13 cellular contexts compared by ENCODE assay signal in genomic region chr5:151221574-151221973, GRCh38. TPM values are rescaled to one million over a fixed set of nuclear protein-coding genes. Genes with fewer than 3 reads are reported as not detected.
A peak's percentile ranks its signal among the peaks of the same experiment; 100 is the strongest.
DNase-seq lines count a peak whose midpoint lies in the region; ATAC-seq, FAIRE-seq and TF ChIP-seq lines count a peak whose summit lies in the region.
"Had no signal": no experiment of that assay in that cellular context is flagged by ENCODE, and none has a peak within 500 bp of the region (broad histone marks: within the 10 kb centered on the region; RNA-seq: fewer than 3 reads in every experiment).

No MANE protein-coding gene starts in this region.

- no peaks in the 10 kb centered on the region for H3K27me3 Mint-ChIP-seq in natural killer cell (ENCODE audit: low read depth in 2 of 2)
- peaks cover 23% of the 10 kb centered on the region for H3K27me3 Mint-ChIP-seq in endodermal cell (ENCODE audit: insufficient read depth)

- RAD21 ChIA-PET in HCT116 (lab: Charles Lee; ENCODE audit: low non-redundant PET in 1 of 2, low total read pairs in 2 of 2, uncharacterized antibody in 2 of 2, unreplicated experiment in 2 of 2), result no interaction called here

- TF ChIP-seq CTCF in HCT116 (IDR thresholded peaks at IDR 0.05 in 2 of 3, conservative IDR thresholded peaks at IDR 0.05 in 1 of 3; ENCODE audit: borderline replicate concordance in 1 of 3, insufficient read depth in 1 of 3, low read depth in 2 of 3, low read length in 2 of 3), result no peak
- TF ChIP-seq CTCF in K562 (IDR thresholded peaks at IDR 0.05 in 2 of 3, conservative IDR thresholded peaks at IDR 0.05 in 1 of 3; ENCODE audit: insufficient read depth in 2 of 3, low read depth in 1 of 3, low read length in 3 of 3), result no peak
- TF ChIP-seq CTCF in natural killer cell (IDR thresholded peaks at IDR 0.05), result no peak
- TF ChIP-seq CTCF in endodermal cell (conservative IDR thresholded peaks at IDR 0.05), result no peak

- no peak for DNase-seq in HCT116 (ENCODE audit: low read depth, low spot score)
- peak in 1 of 4 experiments; percentile 40 for DNase-seq in K562 (ENCODE audit: extremely low read depth in 1 of 4, low spot score in 3 of 4)
- DNase-seq in natural killer cell, result no peak
- no peak for DNase-seq in stimulated activated CD4-positive, alpha-beta T cell treated with anti-CD3 and anti-CD28 coated beads, Interleukin-1b, Interleukin-23, amount 100 ng/mL, for 48 hours
- no peak for DNase-seq in DMS 273 (lab: John Stamatoyannopoulos, UW; ENCODE audit: unreplicated experiment)
- DNase-seq in endodermal cell, result no peak
- DNase-seq in posterior cingulate gyrus, result no peak
- DNase-seq: activated gamma-delta T cell, NCI-H1105, SK-N-SH had no signal

- H3K9me3 ChIP-seq in BLaER1 treated with 17β-estradiol and CSF1 and Interleukin-3, amounts not matched to agents 10 nM and 100 nM (replicated peaks in 1 of 11), result no peaks in the 10 kb centered on the region
- H3K9me3 ChIP-seq in HCT116 (ENCODE audit: control insufficient read depth in 1 of 2, insufficient read depth in 1 of 2, low read depth in 1 of 2, low read length in 2 of 2) (no peaks in the 10 kb centered on the region), K562 (replicated peaks; ENCODE audit: control insufficient read depth, insufficient read depth, low read depth, low read length) (no peaks in the 10 kb centered on the region), endodermal cell (ENCODE audit: control insufficient read depth, low read length) (no peaks in the 10 kb centered on the region)
- H3K9me3 ChIP-seq: SK-N-SH had no signal

- peaks cover 18 to 40% (median 24%) of the 10 kb centered on the region in 11 experiments; a peak in 17 of 22 replicates for H4K20me1 ChIP-seq in BLaER1 treated with 17β-estradiol and CSF1 and Interleukin-3, amounts not matched to agents 10 nM and 100 nM
- no peaks in the 10 kb centered on the region for H4K20me1 ChIP-seq in HCT116 (ENCODE audit: insufficient read depth)
- H4K20me1 ChIP-seq in K562 (replicated peaks; ENCODE audit: control insufficient read depth, insufficient read depth, low read length), result no peaks in the 10 kb centered on the region

- H3K27ac ChIP-seq in BLaER1 treated with 17β-estradiol and CSF1 and Interleukin-3, amounts not matched to agents 10 nM and 100 nM, result peak overlapping the region; percentile 66 to 95 (median 90); a peak in 21 of 22 replicates
- H3K27ac ChIP-seq in HCT116 (ENCODE audit: low read depth, low read length) (no peak overlapping the region), K562 (ENCODE audit: extremely low read depth, low read depth, low read length) (no peak overlapping the region), endodermal cell (ENCODE audit: low read depth, low read length) (no peak overlapping the region)

- H3K36me3 Mint-ChIP-seq in natural killer cell, result no peaks in the 10 kb centered on the region
- no peaks in the 10 kb centered on the region for H3K36me3 Mint-ChIP-seq in endodermal cell (ENCODE audit: low read depth)

- no peak for TF ChIP-seq EP300 in K562 (IDR thresholded peaks at IDR 0.05; ENCODE audit: low read length)

- H3K4me1 Mint-ChIP-seq in natural killer cell (peaks cover 76 to 80% of the 10 kb centered on the region in 2 donors), endodermal cell (peaks cover 4% of the 10 kb centered on the region)

- no peak for FAIRE-seq in K562 (lab: Jason Lieb, UNC)
- FAIRE-seq: D721Med had no signal

- H3K4me3 ChIP-seq in BLaER1 treated with 17β-estradiol and CSF1 and Interleukin-3, amounts not matched to agents 10 nM and 100 nM, result peak overlapping the region in 9 of 10 experiments; percentile 80 to 98 (median 92); a peak in 18 of 20 replicates
- H3K4me3 ChIP-seq in HCT116 (replicated peaks in 1 of 2; ENCODE audit: low read depth in 1 of 2, low read length in 2 of 2), result no peak overlapping the region
- H3K4me3 ChIP-seq in K562, result no peak overlapping the region
- H3K4me3 ChIP-seq in endodermal cell (ENCODE audit: low read length), result no peak overlapping the region

- H3K4me2 ChIP-seq in BLaER1 treated with 17β-estradiol and CSF1 and Interleukin-3, amounts not matched to agents 10 nM and 100 nM, result peak overlapping the region; percentile 86 to 99 (median 97)
- H3K4me2 ChIP-seq in HCT116 (ENCODE audit: low read length), result no peak overlapping the region
- peak overlapping the region; percentile 14; the same call in 1 of the 2 replicates for H3K4me2 ChIP-seq in K562 (ENCODE audit: insufficient read depth, low read length)
- H3K4me2 ChIP-seq: SK-N-SH had no signal

- TSS peak; percentile 18 for BruUV-seq in HCT116 (replicated peaks; lab: Mats Ljungman, UMichigan)
- BruUV-seq in K562 (replicated peaks; lab: Mats Ljungman, UMichigan), result no TSS peak

- intact Hi-C loops in HCT116 (cut with micrococcal nuclease), result no loop called here
- intact Hi-C loops in K562 (cut with micrococcal nuclease), result no loop called here
- intact Hi-C loops in natural killer cell (cut with micrococcal nuclease), result no loop called here
- intact Hi-C loops in posterior cingulate gyrus (cut with DNase I), result no loop called here

- 25% methylated on average over 3 of the region's 3 CpGs for WGBS in K562 (ENCODE audit: insufficient coverage, low coverage, missing lambda C conversion rate)
- WGBS in endodermal cell (ENCODE audit: insufficient coverage in 1 of 2, insufficient read length in 1 of 2), 2 experiments, result 94 to 97% methylated on average over 3 of the region's 3 CpGs

- H2AFZ ChIP-seq in HCT116 (ENCODE audit: low read depth, low read length, poor library complexity, severe bottlenecking) (no peak overlapping the region), K562 (ENCODE audit: low read depth, low read length) (no peak overlapping the region)
- H2AFZ ChIP-seq: parathyroid adenoma had no signal

- no peaks in the 10 kb centered on the region for H3K9me1 ChIP-seq in K562 (ENCODE audit: control insufficient read depth, insufficient read depth, low read length)

- peaks cover 0 to 50% (median 14%) of the 10 kb centered on the region in 11 experiments; a peak in 11 of 22 replicates for H3K36me3 ChIP-seq in BLaER1 treated with 17β-estradiol and CSF1 and Interleukin-3, amounts not matched to agents 10 nM and 100 nM
- H3K36me3 ChIP-seq in HCT116 (ENCODE audit: control insufficient read depth in 1 of 2, insufficient read depth in 2 of 2, low read length in 2 of 2) (no peaks in the 10 kb centered on the region), K562 (ENCODE audit: control insufficient read depth, insufficient read depth, low read length) (no peaks in the 10 kb centered on the region), endodermal cell (ENCODE audit: control insufficient read depth, insufficient read depth, low read length) (no peaks in the 10 kb centered on the region)

- H3K4me3 Mint-ChIP-seq in natural killer cell, result peak overlapping the region; percentile 87
- no peak overlapping the region for H3K4me3 Mint-ChIP-seq in endodermal cell

- H3K79me2 ChIP-seq in HCT116 (ENCODE audit: insufficient read depth, low read length) (no peaks in the 10 kb centered on the region), K562 (ENCODE audit: control insufficient read depth, insufficient read depth, low read length) (no peaks in the 10 kb centered on the region; the same call in 2 of the 3 replicates)

- no peaks in the 10 kb centered on the region for H3K27me3 ChIP-seq in BLaER1 treated with 17β-estradiol and CSF1 and Interleukin-3, amounts not matched to agents 10 nM and 100 nM
- H3K27me3 ChIP-seq in HCT116 (ENCODE audit: insufficient read depth, low read length) (no peaks in the 10 kb centered on the region), K562 (ENCODE audit: control insufficient read depth in 2 of 2, insufficient read depth in 2 of 2, low read length in 2 of 2) (no peaks in the 10 kb centered on the region), endodermal cell (ENCODE audit: control insufficient read depth, insufficient read depth, low read length, poor library complexity, severe bottlenecking) (peaks cover 21% of the 10 kb centered on the region)

- TF ChIP-seq RAD21 in HCT116 (IDR thresholded peaks at IDR 0.05; ENCODE audit: low read depth), result no peak
- TF ChIP-seq RAD21 in K562 (CRISPR knock-in tag; conservative IDR thresholded peaks at IDR 0.05 in 1 of 2, IDR thresholded peaks at IDR 0.05 in 1 of 2), result no peak

- H3K9me3 Mint-ChIP-seq in natural killer cell (no peaks in the 10 kb centered on the region), endodermal cell (no peaks in the 10 kb centered on the region)

- H3K27ac Mint-ChIP-seq in natural killer cell (peak overlapping the region; percentile 88 to 92), endodermal cell (no peak overlapping the region)

- ATAC-seq in HCT116 (no peak), K562 (no peak), natural killer cell (peak in 2 of 3 donors; percentile 30 to 40)

- POLR2A ChIA-PET in HCT116 (lab: Charles Lee), result interaction anchor here (1.3 kb wide), 1 partner anchor 31 kb away, joined by 3 read pairs; no protein-coding TSS in a partner anchor
- POLR2A ChIA-PET in K562 (lab: Yijun Ruan, JAX), result interaction anchor here (0.5 to 0.7 kb wide), 3 partner anchors 10 to 62 kb away, joined by 3 to 4 read pairs (median 3); no protein-coding TSS in a partner anchor

- H3K9ac ChIP-seq in BLaER1 treated with 17β-estradiol and CSF1 and Interleukin-3, amounts not matched to agents 10 nM and 100 nM, result peak overlapping the region; percentile 85 to 95 (median 92); a peak in 19 of 22 replicates
- H3K9ac ChIP-seq in HCT116 (ENCODE audit: low read length) (no peak overlapping the region), K562 (ENCODE audit: insufficient read depth in 1 of 2, low read depth in 2 of 2, low read length in 2 of 2) (no peak overlapping the region; a peak in 1 of 4 replicates), endodermal cell (ENCODE audit: extremely low read depth, low read length, poor library complexity, severe bottlenecking) (no peak overlapping the region)
- H3K9ac ChIP-seq: parathyroid adenoma, SK-N-SH had no signal

- in situ Hi-C loops in K562 (cut with MboI), result no loop called here

- CTCF ChIA-PET in HCT116 (lab: Charles Lee), result no interaction called here
- CTCF ChIA-PET in K562 (lab: Yijun Ruan, JAX; ENCODE audit: low intra/inter-chr PET ratio), result no interaction called here

- TF ChIP-seq POLR2A in HCT116 (IDR thresholded peaks at IDR 0.05; ENCODE audit: borderline replicate concordance, extremely low read depth, insufficient read depth, insufficient read length) (no peak), K562 (conservative IDR thresholded peaks at IDR 0.05) (no peak)

- H3K9me2 ChIP-seq in HCT116 (ENCODE audit: insufficient read depth), result no peaks in the 10 kb centered on the region
- H3K9me2 ChIP-seq: SK-N-SH had no signal

- H3K4me1 ChIP-seq in BLaER1 treated with 17β-estradiol and CSF1 and Interleukin-3, amounts not matched to agents 10 nM and 100 nM, result peaks cover 83 to 92% (median 85%) of the 10 kb centered on the region in 10 experiments
- peaks cover 8 to 23% of the 10 kb centered on the region in 2 experiments; a peak in 3 of 4 replicates for H3K4me1 ChIP-seq in HCT116 (ENCODE audit: control insufficient read depth in 1 of 2, insufficient read depth in 2 of 2, low read length in 2 of 2)
- peaks cover 19 to 24% of the 10 kb centered on the region in 2 experiments; a peak in 4 of 5 replicates for H3K4me1 ChIP-seq in K562 (replicated peaks in 1 of 2; ENCODE audit: control insufficient read depth in 2 of 2, insufficient read depth in 2 of 2, low read length in 2 of 2)
- no peaks in the 10 kb centered on the region for H3K4me1 ChIP-seq in endodermal cell (ENCODE audit: control insufficient read depth, insufficient read depth, low read length)

RNA-seq across cellular contexts. Expression of gene CCDC69, which starts 2.3 kb away (rescaled TPM):
- 4.3 TPM for total RNA-seq in HCT116 (2021; ENCODE audit: unreplicated experiment)
- polyA plus RNA-seq in HCT116 (2012), result 3.2 and 3.5 TPM in 2 replicates
- 4.2 and 7.7 TPM in 2 replicates for total RNA-seq in K562 (2011; cell fraction: chromatin; rRNA removed; ENCODE audit: low replicate concordance)
- total RNA-seq in K562 (2011; cell fraction: nucleolus; rRNA removed), result 3.7 and 3.8 TPM in 2 replicates
- total RNA-seq in K562 (2011; cell fraction: nucleoplasm; rRNA removed), result 5.5 and 8.5 TPM in 2 replicates
- total RNA-seq in K562 (2014; rRNA removed), result 8.0 and 10.7 TPM in 2 replicates
- total RNA-seq in K562 (2014; rRNA removed; fragmentation: Illumina TruSeq; extraction: Trizol), result 7.2 and 7.3 TPM in 2 replicates
- 10.4 and 10.6 TPM in 2 replicates for total RNA-seq in K562 (2015; rRNA removed; fragmentation: Illumina TruSeq; extraction: Trizol)
- 7.5 and 7.6 TPM in 2 replicates for total RNA-seq in K562 (2021)
- 11.5 and 12.2 TPM in 2 replicates for polyA plus RNA-seq in K562 (2011; rRNA removed)
- 8.8 and 11.5 TPM in 2 replicates for polyA plus RNA-seq in K562 (2011; cell fraction: cytosol; rRNA removed)
- polyA plus RNA-seq in K562 (2011; cell fraction: nucleus; rRNA removed), result 4.4 and 4.6 TPM in 2 replicates
- polyA plus RNA-seq in K562 (2012), result 10.4 and 12.9 TPM in 2 replicates
- 9.6 and 11.1 TPM in 2 replicates for polyA plus RNA-seq in K562 (2014; fragmentation: Illumina TruSeq; extraction: Trizol)
- 1 to 10 TPM in 1 of 2 experiments, under 1 TPM in 1; 0.65 to 1.5 TPM for polyA plus RNA-seq in K562 (2014; fragmentation: Nextera tagmentation; extraction: Ambion mirVana)
- polyA plus RNA-seq in K562 (2014; rRNA removed), result 6.6 and 7.2 TPM in 2 replicates
- 8.0 and 8.5 TPM in 2 replicates for polyA minus RNA-seq in K562 (2011; rRNA and poly(A)+ RNA removed)
- 3.7 and 3.9 TPM in 2 replicates for polyA minus RNA-seq in K562 (2011; cell fraction: cytosol; rRNA and poly(A)+ RNA removed)
- polyA minus RNA-seq in K562 (2011; cell fraction: nucleus; rRNA and poly(A)+ RNA removed), result 1.8 and 3.9 TPM in 2 replicates
- total RNA-seq in natural killer cell, result 100 to 1,000 TPM; 181 to 227 (median 204) TPM
- 1 to 10 TPM; 4.4 to 6.4 TPM for total RNA-seq in endodermal cell
- 2.5 TPM for polyA plus RNA-seq in endodermal cell (2013, experiment 1 of 2)
- polyA plus RNA-seq in endodermal cell (2013, experiment 2 of 2), result 1.8 TPM

RNA-seq across cellular contexts. Expression of gene GM2A, which starts 31.4 kb away (rescaled TPM):
- total RNA-seq in HCT116 (2021; ENCODE audit: unreplicated experiment), result 25.0 TPM
- 17.1 and 22.4 TPM in 2 replicates for polyA plus RNA-seq in HCT116 (2012)
- 6.6 and 8.0 TPM in 2 replicates for total RNA-seq in K562 (2011; cell fraction: chromatin; rRNA removed; ENCODE audit: low replicate concordance)
- 8.3 and 9.7 TPM in 2 replicates for total RNA-seq in K562 (2011; cell fraction: nucleolus; rRNA removed)
- 9.1 and 11.3 TPM in 2 replicates for total RNA-seq in K562 (2011; cell fraction: nucleoplasm; rRNA removed)
- total RNA-seq in K562 (2014; rRNA removed), result 9.9 and 12.4 TPM in 2 replicates
- total RNA-seq in K562 (2014; rRNA removed; fragmentation: Illumina TruSeq; extraction: Trizol), result 11.9 and 12.3 TPM in 2 replicates
- 34.0 and 36.0 TPM in 2 replicates for total RNA-seq in K562 (2015; rRNA removed; fragmentation: Illumina TruSeq; extraction: Trizol)
- total RNA-seq in K562 (2021), result 13.2 and 14.4 TPM in 2 replicates
- 5.8 and 9.1 TPM in 2 replicates for polyA plus RNA-seq in K562 (2011; rRNA removed)
- 5.6 and 8.0 TPM in 2 replicates for polyA plus RNA-seq in K562 (2011; cell fraction: cytosol; rRNA removed)
- polyA plus RNA-seq in K562 (2011; cell fraction: nucleus; rRNA removed), result 2.5 and 3.4 TPM in 2 replicates
- polyA plus RNA-seq in K562 (2012), result 18.5 and 29.7 TPM in 2 replicates
- 10.6 and 11.1 TPM in 2 replicates for polyA plus RNA-seq in K562 (2014; fragmentation: Illumina TruSeq; extraction: Trizol)
- 1 to 10 TPM; 7.1 to 10.0 TPM for polyA plus RNA-seq in K562 (2014; fragmentation: Nextera tagmentation; extraction: Ambion mirVana)
- 7.3 TPM in 2 replicates for polyA plus RNA-seq in K562 (2014; rRNA removed)
- polyA minus RNA-seq in K562 (2011; rRNA and poly(A)+ RNA removed), result 10.4 and 13.3 TPM in 2 replicates
- polyA minus RNA-seq in K562 (2011; cell fraction: cytosol; rRNA and poly(A)+ RNA removed), result 6.2 and 9.7 TPM in 2 replicates
- 1.2 and 3.4 TPM in 2 replicates for polyA minus RNA-seq in K562 (2011; cell fraction: nucleus; rRNA and poly(A)+ RNA removed)
- total RNA-seq in natural killer cell, result 10 to 100 TPM in 2 of 3 donors, 1 to 10 TPM in 1; 9.6 to 15.9 (median 15.6) TPM
- total RNA-seq in endodermal cell, result 10 to 100 TPM; 40.7 to 55.2 TPM
- polyA plus RNA-seq in endodermal cell (2013, experiment 1 of 2), result 28.5 TPM
- polyA plus RNA-seq in endodermal cell (2013, experiment 2 of 2), result 25.3 TPM

Comparison
In these comparisons a context has a peak if more than half of its experiments do, and no peak if none do; other contexts are left out.
1. H3K27ac ChIP-seq: peak in BLaER1 treated with 17β-estradiol and CSF1 and Interleukin-3, amounts not matched to agents 10 nM and 100 nM (11 of 11); none in HCT116 (single experiment), K562 (single experiment) and endodermal cell (single experiment).
2. H3K4me3 ChIP-seq: peak in BLaER1 treated with 17β-estradiol and CSF1 and Interleukin-3, amounts not matched to agents 10 nM and 100 nM (9 of 10); none in HCT116 (0 of 2), K562 (single experiment) and endodermal cell (single experiment).
3. H3K9ac ChIP-seq: peak in BLaER1 treated with 17β-estradiol and CSF1 and Interleukin-3, amounts not matched to agents 10 nM and 100 nM (11 of 11); none in HCT116 (single experiment), K562 (0 of 2) and endodermal cell (single experiment).
4. ATAC-seq: peak in natural killer cell (2 of 3); none in HCT116 (single experiment) and K562 (single experiment).
5. RNA of gene CCDC69, which starts 2.3 kb away (total RNA-seq): 181 to 227 TPM in natural killer cell; 3.7 to 10.7 TPM in K562, 4.4 to 6.4 TPM in endodermal cell and 4.3 TPM in HCT116 (single experiment); every median in the first group is over 10 times any median in the second.